Comparison of ENCODE assay signal across 18 cellular contexts in the genomic region with DNA sequence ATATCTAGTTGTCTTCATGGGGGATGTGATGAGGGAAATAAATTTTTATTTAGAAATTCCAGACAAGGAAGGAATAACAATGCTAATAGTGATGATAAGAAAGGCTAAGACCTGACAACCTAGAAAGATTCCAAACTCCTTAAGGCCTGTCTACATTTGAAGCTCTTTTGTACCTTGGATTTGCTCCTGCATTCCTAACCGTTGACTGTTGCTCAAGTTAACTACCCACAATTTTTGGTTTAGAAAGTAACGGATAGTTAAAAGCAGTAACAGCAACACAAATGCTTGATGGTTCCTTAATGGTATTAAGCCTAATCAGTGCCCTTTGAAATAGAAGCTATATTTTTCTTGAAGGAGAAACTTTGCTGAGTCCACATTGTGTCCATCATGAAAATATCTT. TPM values are rescaled to one million over a fixed set of nuclear protein-coding genes. Genes with fewer than 3 reads are reported as not detected.
DNase-seq lines count a peak whose midpoint lies in the region; ATAC-seq and TF ChIP-seq lines count a peak whose summit lies in the region.
"Had no signal": no experiment of that assay in that cellular context is flagged by ENCODE, and none has a peak within 500 bp of the region (broad histone marks: within the 10 kb centered on the region; RNA-seq: fewer than 3 reads in every experiment).

No MANE protein-coding gene starts in this region.

- H3K27ac Mint-ChIP-seq in mesothelial cell of epicardium: no peak overlapping the region
- H3K27ac Mint-ChIP-seq: activated CD4-positive, alpha-beta memory T cell treated with anti-CD3 and anti-CD28 coated beads for 36 hours; activated T-helper 1 cell treated with anti-CD3 and anti-CD28 coated beads, Interleukin-12 subunit alpha, Interleukin-12 subunit beta, Interleukin-2, Interleukin-4 antibody, amounts not matched to agents 30 ng/mL and 10 ng/mL and 1 ng/mL, durations not matched to agents 14 hours and 24 hours and 36 hours had no signal

- H3K4me3 ChIP-seq in fibroblast of mammary gland (ENCODE audit: control insufficient read depth, low read depth, low read length): no peak overlapping the region
- H3K4me3 ChIP-seq: gastroesophageal sphincter, SJCRH30, testis had no signal

- H3K36me3 Mint-ChIP-seq in mesothelial cell of epicardium: peaks cover 38% of the 10 kb centered on the region

- TF ChIP-seq CTCF in fibroblast of mammary gland (conservative IDR thresholded peaks at IDR 0.05; ENCODE audit: control insufficient read depth, insufficient read depth, low read depth, low read length): no peak
- no peak for TF ChIP-seq CTCF in mesothelial cell of epicardium (IDR thresholded peaks at IDR 0.05; ENCODE audit: unreplicated experiment)

- ATAC-seq in HG02970 (IDR thresholded peaks at IDR 0.05; ENCODE audit: low FRiP score, unreplicated experiment): no peak
- ATAC-seq: gastroesophageal sphincter had no signal

- no peaks in the 10 kb centered on the region for H3K27me3 Mint-ChIP-seq in mesothelial cell of epicardium (ENCODE audit: low read depth)
- H3K27me3 Mint-ChIP-seq: activated CD4-positive, alpha-beta memory T cell treated with anti-CD3 and anti-CD28 coated beads for 36 hours had no signal

- no peak overlapping the region for H3K4me3 Mint-ChIP-seq in mesothelial cell of epicardium
- H3K4me3 Mint-ChIP-seq: activated CD4-positive, alpha-beta memory T cell treated with anti-CD3 and anti-CD28 coated beads for 36 hours; activated T-helper 1 cell treated with anti-CD3 and anti-CD28 coated beads, Interleukin-12 subunit alpha, Interleukin-12 subunit beta, Interleukin-2, Interleukin-4 antibody, amounts not matched to agents 30 ng/mL and 10 ng/mL and 1 ng/mL, durations not matched to agents 14 hours and 24 hours and 36 hours had no signal

- H3K9me3 Mint-ChIP-seq in mesothelial cell of epicardium: peaks cover 6% of the 10 kb centered on the region

- peaks cover 9% of the 10 kb centered on the region for H3K4me1 Mint-ChIP-seq in mesothelial cell of epicardium

- DNase-seq in GM03348 (ENCODE audit: low spot score) (peak; percentile 14), RPMI7951 (ENCODE audit: low read depth) (peak; percentile 73), fibroblast of mammary gland (ENCODE audit: low read depth) (peak; percentile 50), renal cortical epithelial cell (ENCODE audit: low read depth) (peak; percentile 84), mesothelial cell of epicardium (ENCODE audit: low spot score in 2 of 2, unreplicated experiment in 2 of 2) (no peak), NCI-H1417 (lab: John Stamatoyannopoulos, UW) (no peak)
- no peak for DNase-seq in activated CD4-positive, alpha-beta T cell treated with anti-CD3 and anti-CD28 coated beads for 48 hours
- DNase-seq: activated CD4-positive, alpha-beta memory T cell treated with anti-CD3 and anti-CD28 coated beads for 36 hours; C1 segment of cervical spinal cord; DMS79 treated with DMSO at 0.1 percent for 48 hours; NK-92 treated with Interleukin-12 subunit alpha and Interleukin-12 subunit beta, amount 100 ng/mL, for 24 hours; posterior cingulate gyrus; SJCRH30; stimulated activated CD4-positive, alpha-beta T cell treated with anti-CD3 and anti-CD28 coated beads, Interleukin-15, amount 100 ng/mL, for 24 hours; testis had no signal

RNA-seq across cellular contexts. Expression of a gene that starts 52.9 kb away (rescaled TPM):
- 27.0 and 28.6 TPM in 2 replicates for total RNA-seq in RPMI7951 (2014; rRNA removed; shearing (Covaris generic))
- 26.9 and 27.2 TPM in 2 replicates for total RNA-seq in renal cortical epithelial cell
- total RNA-seq in mesothelial cell of epicardium: 30.8 to 34.6 TPM (median 31.8 TPM) in 3 replicates

Comparison
In these comparisons a context has a peak if more than half of its experiments do, and no peak if none do; other contexts are left out.
1. DNase-seq: peak in GM03348 (single experiment), RPMI7951 (single experiment), fibroblast of mammary gland (single experiment) and renal cortical epithelial cell (single experiment); none in mesothelial cell of epicardium (0 of 2), activated CD4-positive, alpha-beta T cell treated with anti-CD3 and anti-CD28 coated beads for 48 hours (single experiment) and NCI-H1417 (0 of 3).